Comparison of ENCODE assay signal across 8 cellular contexts in genomic region chr18:57434536-57435494, GRCh38. TPM values are rescaled to one million over a fixed set of nuclear protein-coding genes. Genes with fewer than 3 reads are reported as not detected.
DNase-seq lines count a peak whose midpoint lies in the region; ATAC-seq and TF ChIP-seq lines count a peak whose summit lies in the region.

TSS of gene ONECUT2 (plus strand) at chr18:57435374. CDS start at chr18:57435717, 343 bp downstream.

- peaks cover 94% of the 10 kb centered on the region for H3K27me3 ChIP-seq in foreskin keratinocyte

- TF ChIP-seq CTCF in AG09309 (IDR thresholded peaks at IDR 0.05; ENCODE audit: control insufficient read depth, insufficient read depth, low read depth, low read length, missing control alignments) (no peak), LNCaP clone FGC (IDR thresholded peaks at IDR 0.05; ENCODE audit: control insufficient read depth, extremely low read depth, insufficient read depth) (no peak), foreskin keratinocyte (conservative IDR thresholded peaks at IDR 0.05) (no peak), neural crest cell (conservative IDR thresholded peaks at IDR 0.05) (no peak)

- H3K4me3 ChIP-seq in AG09309 (ENCODE audit: control insufficient read depth, low read depth, low read length) (peak within 1 kb of the TSS; percentile 57), LNCaP clone FGC (ENCODE audit: low read depth, low read length) (peak within 1 kb of the TSS; percentile 66)

- no peak within 1 kb of the TSS for H3K27ac Mint-ChIP-seq in neural crest cell (ENCODE audit: unreplicated experiment)

- no peaks in the 10 kb centered on the region for H3K36me3 Mint-ChIP-seq in neural crest cell (ENCODE audit: low read depth)

- ATAC-seq in GM21390 (IDR thresholded peaks at IDR 0.05; ENCODE audit: unreplicated experiment), result peak; percentile 66
- ATAC-seq in foreskin keratinocyte, result peak; percentile 96

- no peaks in the 10 kb centered on the region for H3K9me3 Mint-ChIP-seq in neural crest cell

- H3K27ac ChIP-seq in foreskin keratinocyte, result no peak within 1 kb of the TSS

- no peaks in the 10 kb centered on the region for H3K4me1 ChIP-seq in foreskin keratinocyte

- DNase-seq in AG09309 (ENCODE audit: low read depth) (peak; percentile 54), LNCaP clone FGC (ENCODE audit: low read depth) (peak; percentile 82), SHP77 treated with DMSO at 0.1 percent for 48 hours (lab: John Stamatoyannopoulos, UW) (peak; percentile 89), foreskin keratinocyte (peak; percentile 37 to 60), neural crest cell (ENCODE audit: low read depth, low spot score) (peak; percentile 93), stromal cell of bone marrow (ENCODE audit: low read depth) (peak; percentile 73)
- peak; percentile 20 for DNase-seq in activated gamma-delta T cell treated with anti-CD3 and anti-CD28 coated beads, Interleukin-2, amount 50 U/mL, for 16 hours (ENCODE audit: low read depth)

- peak within 1 kb of the TSS; percentile 91 for H3K4me3 Mint-ChIP-seq in neural crest cell

- H3K4me1 Mint-ChIP-seq in neural crest cell, result peaks cover 60% of the 10 kb centered on the region

- H3K27me3 Mint-ChIP-seq in neural crest cell (ENCODE audit: low read depth), result peaks cover 97% of the 10 kb centered on the region

RNA-seq across cellular contexts. Expression of gene ONECUT2, which starts in this region (rescaled TPM):
- total RNA-seq in foreskin keratinocyte, result under 0.01 and 0.14 TPM in 2 replicates
- under 0.01 TPM in 2 replicates for polyA plus RNA-seq in foreskin keratinocyte
- total RNA-seq in neural crest cell, result 8.2 and 10.8 TPM in 2 replicates

Comparison
In these comparisons a context has a peak if more than half of its experiments do, and no peak if none do; other contexts are left out.
1. Peak in DNase-seq and ATAC-seq in foreskin keratinocyte; RNA of the gene not detected or under 1 TPM.
2. DNase-seq: peak in every context shown above with its lines; median percentile 93 in neural crest cell; 89 in SHP77 treated with DMSO at 0.1 percent for 48 hours; 82 in LNCaP clone FGC; 73 in stromal cell of bone marrow; 54 in AG09309; 48 in foreskin keratinocyte; 20 in activated gamma-delta T cell treated with anti-CD3 and anti-CD28 coated beads, Interleukin-2, amount 50 U/mL, for 16 hours.